ENCODE assay signal across 23 cellular contexts in the genomic region with DNA sequence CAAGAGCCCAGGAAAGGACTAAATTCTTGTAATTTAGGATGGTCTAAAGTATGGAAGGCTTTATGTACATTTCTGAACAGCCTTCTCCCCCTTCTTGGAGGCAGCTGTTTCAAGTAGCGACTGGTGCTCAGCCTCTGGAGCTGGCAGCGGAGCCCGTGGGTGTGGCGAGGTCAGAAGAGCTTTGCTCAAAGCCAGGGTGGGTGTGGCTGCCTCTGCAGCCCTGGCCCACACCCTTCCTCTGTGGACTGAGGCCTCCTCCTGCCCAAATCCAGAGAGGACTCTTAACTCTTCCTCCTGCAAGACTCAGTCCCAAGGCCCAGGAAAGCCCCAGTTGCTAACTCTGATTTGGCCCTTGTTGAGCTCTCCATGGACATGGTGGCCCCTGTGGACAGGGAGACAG.
A peak's percentile ranks its signal among the peaks of the same experiment; 100 is the strongest.
DNase-seq lines count a peak whose midpoint lies in the region; ATAC-seq and TF ChIP-seq lines count a peak whose summit lies in the region.
"Had no signal": no experiment of that assay in that cellular context is flagged by ENCODE, and none has a peak within 500 bp of the region (broad histone marks: within the 10 kb centered on the region; RNA-seq: fewer than 3 reads in every experiment).

No MANE protein-coding gene starts in this region.

- CTCF ChIA-PET in activated CD8-positive, alpha-beta memory T cell treated with anti-CD3 and anti-CD28 coated beads, Interleukin-2, amount 10 ng/mL, durations not matched to agents 7 days and 5 days (lab: Charles Lee): interaction anchor here (1.5 kb wide), 1 partner anchor 10 kb away, joined by 4 read pairs; no protein-coding TSS in a partner anchor

- H3K9me3 ChIP-seq in mucosa of descending colon: no peaks in the 10 kb centered on the region
- H3K9me3 ChIP-seq: A549, gastrocnemius medialis, HAP-1, vagina had no signal

- peaks cover 15% of the 10 kb centered on the region for H3K4me1 Mint-ChIP-seq in glutamatergic neuron (ENCODE audit: low read depth, unreplicated experiment)
- H3K4me1 Mint-ChIP-seq in activated CD8-positive, alpha-beta memory T cell treated with anti-CD3 and anti-CD28 coated beads, Interleukin-2, amount 10 ng/mL, durations not matched to agents 7 days and 5 days: no peaks in the 10 kb centered on the region
- H3K4me1 Mint-ChIP-seq: activated CD4-positive, alpha-beta T cell treated with anti-CD3 and anti-CD28 coated beads for 36 hours; activated T-helper 17 cell treated with anti-CD3 and anti-CD28 coated beads, Interleukin-2, amount 50 U/mL, for 72 hours; CD4-positive, CD25-positive, alpha-beta regulatory T cell had no signal

- H3K4me3 Mint-ChIP-seq in glutamatergic neuron (ENCODE audit: unreplicated experiment): no peak overlapping the region
- no peak overlapping the region for H3K4me3 Mint-ChIP-seq in activated CD8-positive, alpha-beta memory T cell treated with anti-CD3 and anti-CD28 coated beads, Interleukin-2, amount 10 ng/mL, durations not matched to agents 7 days and 5 days
- H3K4me3 Mint-ChIP-seq: activated CD4-positive, alpha-beta T cell treated with anti-CD3 and anti-CD28 coated beads for 36 hours; activated T-helper 17 cell treated with anti-CD3 and anti-CD28 coated beads, Interleukin-2, amount 50 U/mL, for 72 hours; CD4-positive, CD25-positive, alpha-beta regulatory T cell; naive thymus-derived CD4-positive, alpha-beta T cell had no signal

- no peak overlapping the region for H3K4me3 ChIP-seq in mucosa of descending colon
- H3K4me3 ChIP-seq: A549, gastrocnemius medialis, HAP-1, skin epidermis, vagina had no signal

- H3K4me1 ChIP-seq in mucosa of descending colon (ENCODE audit: low read depth): no peaks in the 10 kb centered on the region
- H3K4me1 ChIP-seq: A549, HAP-1 had no signal

- H3K27ac Mint-ChIP-seq in glutamatergic neuron (ENCODE audit: unreplicated experiment): peak overlapping the region; percentile 59
- H3K27ac Mint-ChIP-seq in activated CD8-positive, alpha-beta memory T cell treated with anti-CD3 and anti-CD28 coated beads, Interleukin-2, amount 10 ng/mL, durations not matched to agents 7 days and 5 days: no peak overlapping the region
- H3K27ac Mint-ChIP-seq: activated CD4-positive, alpha-beta T cell treated with anti-CD3 and anti-CD28 coated beads for 36 hours; activated T-helper 17 cell treated with anti-CD3 and anti-CD28 coated beads, Interleukin-2, amount 50 U/mL, for 72 hours had no signal

- intact Hi-C loops in Right ventricle myocardium inferior (cut with DNase I) (no loop called here), cardiac septum (cut with DNase I) (no loop called here), mucosa of descending colon (cut with DNase I, micrococcal nuclease) (no loop called here)

- no peaks in the 10 kb centered on the region for H3K36me3 Mint-ChIP-seq in glutamatergic neuron (ENCODE audit: unreplicated experiment)
- no peaks in the 10 kb centered on the region for H3K36me3 Mint-ChIP-seq in activated CD8-positive, alpha-beta memory T cell treated with anti-CD3 and anti-CD28 coated beads, Interleukin-2, amount 10 ng/mL, durations not matched to agents 7 days and 5 days

- H3K27me3 Mint-ChIP-seq in glutamatergic neuron (ENCODE audit: unreplicated experiment): peaks cover 9% of the 10 kb centered on the region
- H3K27me3 Mint-ChIP-seq in activated CD8-positive, alpha-beta memory T cell treated with anti-CD3 and anti-CD28 coated beads, Interleukin-2, amount 10 ng/mL, durations not matched to agents 7 days and 5 days: no peaks in the 10 kb centered on the region
- H3K27me3 Mint-ChIP-seq: activated CD4-positive, alpha-beta T cell treated with anti-CD3 and anti-CD28 coated beads for 36 hours; activated T-helper 17 cell treated with anti-CD3 and anti-CD28 coated beads, Interleukin-2, amount 50 U/mL, for 72 hours; CD4-positive, CD25-positive, alpha-beta regulatory T cell had no signal

- peak; percentile 90 for ATAC-seq in Right ventricle myocardium inferior
- ATAC-seq in mucosa of descending colon: peak; percentile 52
- no peak for ATAC-seq in GM18868 (IDR thresholded peaks at IDR 0.05; ENCODE audit: unreplicated experiment)
- no peak for ATAC-seq in activated CD8-positive, alpha-beta memory T cell treated with anti-CD3 and anti-CD28 coated beads, Interleukin-2, amount 10 ng/mL, durations not matched to agents 7 days and 5 days
- ATAC-seq: activated CD4-positive, alpha-beta T cell treated with anti-CD3 and anti-CD28 coated beads for 36 hours; activated T-helper 17 cell treated with anti-CD3 and anti-CD28 coated beads, Interleukin-2, amount 50 U/mL, for 72 hours; gastrocnemius medialis; left lobe of liver; naive thymus-derived CD4-positive, alpha-beta T cell had no signal

- DNase-seq in Right ventricle myocardium inferior (ENCODE audit: missing footprints) (peak; percentile 89), cardiac septum (ENCODE audit: low spot score) (no peak), glutamatergic neuron (no peak), mucosa of descending colon (peak in 2 of 3 donors; percentile 16 to 35), HCEC 1CT (no peak)
- DNase-seq in stimulated activated CD4-positive, alpha-beta T cell treated with anti-CD3 and anti-CD28 coated beads, Interleukin-1b, Interleukin-23, amount 100 ng/mL, for 48 hours: no peak
- DNase-seq in activated CD8-positive, alpha-beta memory T cell treated with anti-CD3 and anti-CD28 coated beads, Interleukin-2, amount 10 ng/mL, durations not matched to agents 7 days and 5 days: no peak
- DNase-seq: activated CD4-positive, alpha-beta T cell treated with anti-CD3 and anti-CD28 coated beads for 36 hours; CD4-positive, CD25-positive, alpha-beta regulatory T cell; DMS153; GF-D8; naive thymus-derived CD4-positive, alpha-beta T cell; NCI-H1417 treated with DMSO at 0.1 percent for 48 hours; NCI-H2171; PC-3 had no signal

- no peaks in the 10 kb centered on the region for H3K36me3 ChIP-seq in mucosa of descending colon (ENCODE audit: low read depth)
- H3K36me3 ChIP-seq: gastrocnemius medialis, HAP-1, vagina had no signal

- H3K9me3 Mint-ChIP-seq in glutamatergic neuron (ENCODE audit: unreplicated experiment): peaks cover 5% of the 10 kb centered on the region
- H3K9me3 Mint-ChIP-seq in activated CD8-positive, alpha-beta memory T cell treated with anti-CD3 and anti-CD28 coated beads, Interleukin-2, amount 10 ng/mL, durations not matched to agents 7 days and 5 days (ENCODE audit: low read depth): no peaks in the 10 kb centered on the region
- H3K9me3 Mint-ChIP-seq: activated T-helper 17 cell treated with anti-CD3 and anti-CD28 coated beads, Interleukin-2, amount 50 U/mL, for 72 hours; CD4-positive, CD25-positive, alpha-beta regulatory T cell; naive thymus-derived CD4-positive, alpha-beta T cell had no signal

- TF ChIP-seq CTCF in glutamatergic neuron (IDR thresholded peaks at IDR 0.05; ENCODE audit: partially characterized antibody, unreplicated experiment) (no peak), mucosa of descending colon (IDR thresholded peaks at IDR 0.05) (no peak)

Comparison
In these comparisons a context has a peak if more than half of its experiments do, and no peak if none do; other contexts are left out.
1. DNase-seq: peak in Right ventricle myocardium inferior (single experiment) and mucosa of descending colon (2 of 3); none in cardiac septum (single experiment), glutamatergic neuron (single experiment), stimulated activated CD4-positive, alpha-beta T cell treated with anti-CD3 and anti-CD28 coated beads, Interleukin-1b, Interleukin-23, amount 100 ng/mL, for 48 hours (single experiment), activated CD8-positive, alpha-beta memory T cell treated with anti-CD3 and anti-CD28 coated beads, Interleukin-2, amount 10 ng/mL, durations not matched to agents 7 days and 5 days (single experiment) and HCEC 1CT (single experiment).
2. ATAC-seq: peak in Right ventricle myocardium inferior (single experiment) and mucosa of descending colon (single experiment); none in GM18868 (single experiment) and activated CD8-positive, alpha-beta memory T cell treated with anti-CD3 and anti-CD28 coated beads, Interleukin-2, amount 10 ng/mL, durations not matched to agents 7 days and 5 days (single experiment).